10 cellular contexts compared by ENCODE assay signal in the genomic region with DNA sequence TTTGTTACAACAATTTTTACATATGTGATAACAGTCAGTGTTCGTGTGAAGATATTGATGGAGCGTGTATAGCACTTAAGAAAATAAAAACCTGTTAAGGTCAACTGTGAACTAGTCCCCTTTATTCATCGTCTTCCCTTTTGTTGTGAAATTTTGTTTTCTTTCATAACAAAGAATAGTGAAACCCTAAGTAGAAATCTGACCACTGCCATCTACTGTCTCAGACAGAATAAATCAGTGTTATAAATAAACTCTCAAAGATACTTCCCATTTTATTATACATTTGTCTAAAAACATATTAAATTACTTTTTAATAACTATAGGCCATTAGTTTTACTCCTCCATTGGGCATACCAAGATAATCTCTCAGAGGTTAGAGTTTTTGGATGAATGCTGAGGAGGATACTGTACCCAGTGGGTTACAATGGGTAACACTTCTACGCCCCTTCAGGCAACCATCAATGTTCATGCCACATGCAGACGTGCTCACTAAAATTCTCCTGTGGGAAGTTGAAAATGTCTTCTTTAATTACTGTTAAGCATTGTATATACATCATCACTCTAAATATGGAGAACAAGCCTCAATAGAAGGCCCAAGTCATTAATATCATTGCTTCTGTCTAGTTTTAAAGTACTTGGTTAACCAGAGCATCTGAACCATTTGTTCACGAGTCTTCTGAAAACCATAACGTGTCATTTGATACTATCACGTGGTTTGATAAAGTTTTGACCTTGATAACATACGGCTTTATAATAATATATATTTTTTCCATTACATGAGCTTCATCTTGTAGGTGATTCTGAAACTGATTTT.
DNase-seq lines count a peak whose midpoint lies in the region; ATAC-seq, FAIRE-seq and TF ChIP-seq lines count a peak whose summit lies in the region.
"Had no signal": no experiment of that assay in that cellular context is flagged by ENCODE, and none has a peak within 500 bp of the region (broad histone marks: within the 10 kb centered on the region; RNA-seq: fewer than 3 reads in every experiment).

No MANE protein-coding gene starts in this region.

- CTCF ChIA-PET in RWPE1 (lab: Yijun Ruan, JAX): no interaction called here

- no peaks in the 10 kb centered on the region for H3K9me3 Mint-ChIP-seq in IgD-negative memory B cell

- no peak overlapping the region for H3K27ac ChIP-seq in RWPE1

- POLR2A ChIA-PET in RWPE1 (lab: Yijun Ruan, JAX; ENCODE audit: low non-redundant PET): no interaction called here

- ATAC-seq in GM18508 (IDR thresholded peaks at IDR 0.05; ENCODE audit: insufficient read depth, unreplicated experiment) (peak; percentile 25), GM21825 (IDR thresholded peaks at IDR 0.05; ENCODE audit: unreplicated experiment) (peak; percentile 38), left colon (no peak)

- no peaks in the 10 kb centered on the region for H3K27me3 Mint-ChIP-seq in IgD-negative memory B cell

- DNase-seq in medulla oblongata (ENCODE audit: extremely low spot score) (peak; percentile 10), RWPE1 (ENCODE audit: low spot score) (no peak), left colon (no peak), DMS79 treated with DMSO at 0.1 percent for 48 hours (lab: John Stamatoyannopoulos, UW) (no peak), D721Med (ENCODE audit: insufficient read length, low spot score) (no peak)
- DNase-seq: activated CD4-positive, CD25-positive, alpha-beta regulatory T cell; NCI-H2171 had no signal

- no peak for TF ChIP-seq CTCF in RWPE1 (conservative IDR thresholded peaks at IDR 0.05; ENCODE audit: low read depth)
- no peak for TF ChIP-seq CTCF in D721Med (IDR thresholded peaks at IDR 0.05; ENCODE audit: insufficient read depth, missing control alignments)

- no peak for FAIRE-seq in D721Med (lab: Jason Lieb, UNC)

- peak overlapping the region; percentile 75 to 94 (median 82) for H3K27ac Mint-ChIP-seq in IgD-negative memory B cell

- no peaks in the 10 kb centered on the region for H3K36me3 Mint-ChIP-seq in IgD-negative memory B cell

- intact Hi-C loops in left colon (cut with DNase I, micrococcal nuclease): no loop called here

- H3K4me1 Mint-ChIP-seq in IgD-negative memory B cell: peaks cover 51 to 67% (median 63%) of the 10 kb centered on the region in 3 donors

- peak overlapping the region; percentile 32 to 94 (median 42) for H3K4me3 Mint-ChIP-seq in IgD-negative memory B cell
